ENCODE assay signal across 8 cellular contexts in genomic region chr1:37692834-37693175, GRCh38. TPM values are rescaled to one million over a fixed set of nuclear protein-coding genes. Genes with fewer than 3 reads are reported as not detected.
DNase-seq lines count a peak whose midpoint lies in the region; ATAC-seq and TF ChIP-seq lines count a peak whose summit lies in the region.

No MANE protein-coding gene starts in this region.

- TF ChIP-seq CTCF in foreskin keratinocyte (conservative IDR thresholded peaks at IDR 0.05) = no peak

- H3K36me3 ChIP-seq in SJCRH30 (peaks cover 38% of the 10 kb centered on the region), skeletal muscle tissue (ENCODE audit: control insufficient read depth in 3 of 3, insufficient read depth in 3 of 3, low read length in 3 of 3) (peaks cover 1 to 3% (median 2%) of the 10 kb centered on the region in 3 donors)

- ATAC-seq in foreskin keratinocyte (no peak), GM21447 (IDR thresholded peaks at IDR 0.05; ENCODE audit: unreplicated experiment) (no peak)

- H3K27me3 ChIP-seq in SJCRH30 (no peaks in the 10 kb centered on the region), foreskin keratinocyte (no peaks in the 10 kb centered on the region), skeletal muscle tissue (ENCODE audit: control insufficient read depth in 3 of 3, insufficient read depth in 3 of 3, low read length in 3 of 3) (no peaks in the 10 kb centered on the region)

- peak overlapping the region; percentile 55 to 92 (median 77) for H3K9ac ChIP-seq in skeletal muscle tissue (ENCODE audit: low read depth in 1 of 3, low read length in 3 of 3)

- peak overlapping the region; percentile 82 for H3K4me3 ChIP-seq in SJCRH30
- peak overlapping the region; percentile 87 to 97 (median 96) for H3K4me3 ChIP-seq in skeletal muscle tissue (ENCODE audit: low read length in 3 of 3)

- H3K4me1 ChIP-seq in SJCRH30 = peaks cover 5% of the 10 kb centered on the region; the same call in 1 of the 2 replicates
- peaks cover 4% of the 10 kb centered on the region for H3K4me1 ChIP-seq in foreskin keratinocyte
- peaks cover 26 to 33% (median 31%) of the 10 kb centered on the region in 3 donors for H3K4me1 ChIP-seq in skeletal muscle tissue (ENCODE audit: control insufficient read depth in 3 of 3, insufficient read depth in 3 of 3, low read length in 3 of 3)

- H3K9me3 ChIP-seq in SJCRH30 (replicated peaks) (no peaks in the 10 kb centered on the region), skeletal muscle tissue (ENCODE audit: control insufficient read depth in 3 of 3, low read length in 3 of 3) (no peaks in the 10 kb centered on the region)

- DNase-seq in NCI-H1092 treated with DMSO at 0.1 percent for 48 hours (lab: John Stamatoyannopoulos, UW) (peak; percentile 37), NCI-H1092 (lab: John Stamatoyannopoulos, UW) (no peak), SJCRH30 (peak in 1 of 2 experiments; percentile 13), foreskin keratinocyte (no peak), superior temporal gyrus (ENCODE audit: extremely low spot score) (no peak)
- DNase-seq in stimulated activated CD4-positive, alpha-beta T cell treated with anti-CD3 and anti-CD28 coated beads, Interleukin-12 subunit alpha, Interleukin-12 subunit beta, amount 100 ng/mL, for 4 hours = no peak

- H3K27ac ChIP-seq in SJCRH30 (peak overlapping the region; percentile 79), foreskin keratinocyte (peak overlapping the region; percentile 44), skeletal muscle tissue (ENCODE audit: low read depth, low read length) (no peak overlapping the region)

RNA-seq across cellular contexts. Expression of gene CDCA8, which starts 0.5 kb away (rescaled TPM):
- 55.0 and 58.5 TPM in 2 replicates for total RNA-seq in SJCRH30 (2014; rRNA removed; shearing (Covaris generic))
- total RNA-seq in foreskin keratinocyte (35.4 and 47.6 TPM in 2 replicates), skeletal muscle tissue (0.52 TPM)
- polyA plus RNA-seq in foreskin keratinocyte = 32.3 and 46.8 TPM in 2 replicates

RNA-seq across cellular contexts. Expression of gene RSPO1, which starts 58.1 kb away (rescaled TPM):
- total RNA-seq in SJCRH30 (2014; rRNA removed; shearing (Covaris generic)) = not detected in 2 replicates
- not detected in 2 replicates for total RNA-seq in foreskin keratinocyte
- not detected in 2 replicates for polyA plus RNA-seq in foreskin keratinocyte
- total RNA-seq in skeletal muscle tissue = not detected

Comparison
In these comparisons a context has a peak if more than half of its experiments do, and no peak if none do; other contexts are left out.
1. RNA of gene CDCA8, which starts 0.5 kb away (total RNA-seq): 55.0 to 58.5 TPM in SJCRH30 and 35.4 to 47.6 TPM in foreskin keratinocyte; 0.52 TPM in skeletal muscle tissue (single experiment); every median in the first group is over 10 times any median in the second.